ENCODE assay signal across 8 cellular contexts in the genomic region with DNA sequence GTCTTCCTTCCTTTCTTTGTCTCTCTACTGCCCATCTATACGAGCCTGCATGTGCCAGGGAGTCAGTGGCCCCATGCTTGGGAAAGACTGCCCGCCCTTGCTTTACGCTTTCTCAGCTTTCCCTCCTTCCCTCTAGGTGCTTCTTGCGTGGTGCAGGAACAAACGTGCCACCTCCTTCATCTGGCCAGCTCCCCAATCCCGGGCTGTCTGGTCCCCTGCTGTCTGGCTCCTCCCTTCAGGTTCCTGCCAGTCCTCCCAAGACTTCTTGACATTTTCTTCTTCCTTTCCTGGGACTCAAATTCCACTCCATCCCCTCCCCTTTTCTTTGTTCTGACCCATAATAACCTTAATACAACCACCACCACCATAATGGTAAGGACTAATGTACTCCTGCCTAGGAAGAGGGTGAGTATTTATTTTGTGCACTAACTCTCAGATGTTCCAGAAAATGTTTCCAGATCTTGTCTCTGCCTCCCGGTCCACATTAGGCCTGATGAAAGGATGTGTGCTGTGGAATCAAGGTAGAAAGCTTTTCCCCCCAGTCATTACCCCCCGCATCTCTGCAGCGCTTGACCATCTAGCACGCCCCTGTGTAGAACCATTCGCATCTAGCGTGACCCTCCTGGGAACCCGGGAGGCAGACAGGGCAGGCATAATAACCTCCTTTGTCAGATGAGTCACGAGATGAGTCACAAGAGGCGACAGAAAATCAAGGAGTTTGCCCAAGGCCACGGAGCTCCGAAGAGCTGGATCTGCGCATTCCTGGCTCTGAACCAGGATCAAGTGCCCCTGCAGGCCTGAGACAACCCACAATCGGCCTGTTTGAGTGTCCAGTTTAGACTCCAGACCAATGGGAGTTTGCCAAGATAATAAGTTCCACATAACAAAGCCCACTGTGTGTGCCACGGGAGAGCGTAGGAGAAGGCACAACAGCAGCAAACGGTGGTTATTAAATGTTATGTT.
DNase-seq lines count a peak whose midpoint lies in the region; ATAC-seq and TF ChIP-seq lines count a peak whose summit lies in the region.

No MANE protein-coding gene starts in this region.

- POLR2A ChIA-PET in BJ (lab: Charles Lee): interaction anchor here (0.6 kb wide), 1 partner anchor 57 kb away, joined by 15 read pairs; no protein-coding TSS in a partner anchor
- POLR2A ChIA-PET in naive thymus-derived CD8-positive, alpha-beta T cell (lab: Charles Lee): interaction anchor here (0.6 kb wide), 1 partner anchor 1057 kb away, joined by 3 read pairs; no protein-coding TSS in a partner anchor
- POLR2A ChIA-PET in naive thymus-derived CD4-positive, alpha-beta T cell (lab: Charles Lee): no interaction called here

- H3K4me3 ChIP-seq in BJ (ENCODE audit: low read depth, low read length): no peak overlapping the region
- H3K4me3 ChIP-seq in naive thymus-derived CD4-positive, alpha-beta T cell (ENCODE audit: low read length): no peak overlapping the region

- intact Hi-C loops in naive thymus-derived CD4-positive, alpha-beta T cell (cut with micrococcal nuclease): loop anchor here in 1 of 2 donors (5.0 kb wide), 1 partner anchor 33 kb away; no protein-coding TSS in a partner anchor

- H3K36me3 ChIP-seq in BJ (ENCODE audit: control insufficient read depth, insufficient read depth, low read length): no peaks in the 10 kb centered on the region
- no peaks in the 10 kb centered on the region for H3K36me3 ChIP-seq in naive thymus-derived CD4-positive, alpha-beta T cell (ENCODE audit: control insufficient read depth in 2 of 3, insufficient read depth in 3 of 3, low read length in 3 of 3)

- CTCF ChIA-PET in BJ (lab: Yijun Ruan, JAX): interaction anchor here (1.1 to 1.6 kb wide), 3 partner anchors 11 to 94 kb away, joined by 4 to 5 read pairs (median 5); no protein-coding TSS in a partner anchor
- CTCF ChIA-PET in naive thymus-derived CD4-positive, alpha-beta T cell (lab: Charles Lee): no interaction called here

- no peak for TF ChIP-seq CTCF in BJ (IDR thresholded peaks at IDR 0.05; ENCODE audit: insufficient read depth, low read depth, low read length)

- ATAC-seq in naive thymus-derived CD8-positive, alpha-beta T cell: no peak
- ATAC-seq in HG02981 (IDR thresholded peaks at IDR 0.05; ENCODE audit: unreplicated experiment) (no peak), HG02884 (IDR thresholded peaks at IDR 0.05; ENCODE audit: unreplicated experiment) (no peak)
- no peak for ATAC-seq in activated T-cell treated with anti-CD3 and anti-CD28 coated beads, Interleukin-2, amount 50 U/mL, for 72 hours (replicated peaks in 1 of 2)
- ATAC-seq in naive thymus-derived CD4-positive, alpha-beta T cell: no peak

- H3K27ac Mint-ChIP-seq in naive thymus-derived CD8-positive, alpha-beta T cell: peak overlapping the region in 6 of 10 donors; percentile 25 to 80 (median 44)
- H3K27ac Mint-ChIP-seq in activated T-cell treated with anti-CD3 and anti-CD28 coated beads, Interleukin-2, amount 50 U/mL, for 72 hours: no peak overlapping the region
- H3K27ac Mint-ChIP-seq in naive thymus-derived CD4-positive, alpha-beta T cell: peak overlapping the region in 1 of 9 donors; percentile 14

- H3K36me3 Mint-ChIP-seq in naive thymus-derived CD8-positive, alpha-beta T cell: no peaks in the 10 kb centered on the region
- no peaks in the 10 kb centered on the region for H3K36me3 Mint-ChIP-seq in activated T-cell treated with anti-CD3 and anti-CD28 coated beads, Interleukin-2, amount 50 U/mL, for 72 hours (ENCODE audit: insufficient read depth in 2 of 2)
- H3K36me3 Mint-ChIP-seq in naive thymus-derived CD4-positive, alpha-beta T cell: no peaks in the 10 kb centered on the region

- peaks cover 30 to 36% of the 10 kb centered on the region in 2 donors for H3K4me1 ChIP-seq in naive thymus-derived CD4-positive, alpha-beta T cell (ENCODE audit: control insufficient read depth in 2 of 2, insufficient read depth in 2 of 2, low read length in 2 of 2)

- no peaks in the 10 kb centered on the region for H3K9me3 Mint-ChIP-seq in naive thymus-derived CD8-positive, alpha-beta T cell
- no peaks in the 10 kb centered on the region for H3K9me3 Mint-ChIP-seq in activated T-cell treated with anti-CD3 and anti-CD28 coated beads, Interleukin-2, amount 50 U/mL, for 72 hours
- H3K9me3 Mint-ChIP-seq in naive thymus-derived CD4-positive, alpha-beta T cell: no peaks in the 10 kb centered on the region

- DNase-seq in BJ (ENCODE audit: low read depth): peak; percentile 67
- peak; percentile 74 for DNase-seq in NCI-H1048 (lab: John Stamatoyannopoulos, UW)
- DNase-seq in naive thymus-derived CD8-positive, alpha-beta T cell: no peak
- DNase-seq in activated T-cell treated with anti-CD3 and anti-CD28 coated beads, Interleukin-2, amount 50 U/mL, for 72 hours: no peak
- no peak for DNase-seq in naive thymus-derived CD4-positive, alpha-beta T cell

- H3K4me3 Mint-ChIP-seq in naive thymus-derived CD8-positive, alpha-beta T cell: no peak overlapping the region
- H3K4me3 Mint-ChIP-seq in activated T-cell treated with anti-CD3 and anti-CD28 coated beads, Interleukin-2, amount 50 U/mL, for 72 hours: no peak overlapping the region
- H3K4me3 Mint-ChIP-seq in naive thymus-derived CD4-positive, alpha-beta T cell: no peak overlapping the region

- peaks cover 26 to 45% (median 33%) of the 10 kb centered on the region in 4 donors for H3K4me1 Mint-ChIP-seq in naive thymus-derived CD8-positive, alpha-beta T cell
- peaks cover 31% of the 10 kb centered on the region for H3K4me1 Mint-ChIP-seq in activated T-cell treated with anti-CD3 and anti-CD28 coated beads, Interleukin-2, amount 50 U/mL, for 72 hours (ENCODE audit: low read depth)
- H3K4me1 Mint-ChIP-seq in naive thymus-derived CD4-positive, alpha-beta T cell: peaks cover 29 to 44% (median 33%) of the 10 kb centered on the region in 7 donors

- H3K9me3 ChIP-seq in naive thymus-derived CD4-positive, alpha-beta T cell (ENCODE audit: control insufficient read depth in 2 of 3, low read length in 3 of 3): no peaks in the 10 kb centered on the region

- peak overlapping the region; percentile 99 for H3K27ac ChIP-seq in cingulate gyrus (ENCODE audit: low read depth, low read length)
- no peak overlapping the region for H3K27ac ChIP-seq in naive thymus-derived CD4-positive, alpha-beta T cell (ENCODE audit: low read depth, low read length)

- H3K27me3 Mint-ChIP-seq in naive thymus-derived CD8-positive, alpha-beta T cell: peaks cover 0 to 2% (median 0%) of the 10 kb centered on the region in 5 donors
- no peaks in the 10 kb centered on the region for H3K27me3 Mint-ChIP-seq in activated T-cell treated with anti-CD3 and anti-CD28 coated beads, Interleukin-2, amount 50 U/mL, for 72 hours (ENCODE audit: low read depth)
- H3K27me3 Mint-ChIP-seq in naive thymus-derived CD4-positive, alpha-beta T cell: no peaks in the 10 kb centered on the region

- H3K27me3 ChIP-seq in BJ (ENCODE audit: control insufficient read depth, insufficient read depth, low read length): no peaks in the 10 kb centered on the region
- no peaks in the 10 kb centered on the region for H3K27me3 ChIP-seq in naive thymus-derived CD4-positive, alpha-beta T cell (ENCODE audit: control insufficient read depth in 2 of 2, insufficient read depth in 2 of 2, low read length in 2 of 2)

Comparison
In these comparisons a context has a peak if more than half of its experiments do, and no peak if none do; other contexts are left out.
1. DNase-seq: peak in BJ (single experiment) and NCI-H1048 (single experiment); none in naive thymus-derived CD8-positive, alpha-beta T cell (0 of 10), activated T-cell treated with anti-CD3 and anti-CD28 coated beads, Interleukin-2, amount 50 U/mL, for 72 hours (0 of 2) and naive thymus-derived CD4-positive, alpha-beta T cell (0 of 9).